In genomic region chr14:77000340-77001235, GRCh38 we compare ENCODE assay signal across 2 cellular contexts.
TF ChIP-seq lines count a peak whose summit lies in the region.

No MANE protein-coding gene starts in this region.

TF ChIP-seq in H1, 55 proteins besides CTCF, POLR2A, EP300 and RAD21:
- no peak for TF ChIP-seq CHD7 (IDR thresholded peaks at IDR 0.05; ENCODE audit: insufficient replicate concordance, low read length)
- TF ChIP-seq HDAC6 (IDR thresholded peaks at IDR 0.05; ENCODE audit: low read depth, low read length): no peak
- no peak for TF ChIP-seq RFX5 (IDR thresholded peaks at IDR 0.05; ENCODE audit: borderline replicate concordance, low read depth, low read length)
- TF ChIP-seq JUND (IDR thresholded peaks at IDR 0.05; ENCODE audit: low read length): no peak
- TF ChIP-seq CTBP2 (IDR thresholded peaks at IDR 0.05; ENCODE audit: borderline replicate concordance, insufficient read depth, insufficient read length, low read length): no peak
- TF ChIP-seq SP4 (IDR thresholded peaks at IDR 0.05; ENCODE audit: low read length): no peak
- TF ChIP-seq TAF7 (optimal IDR thresholded peaks at IDR 0.05; ENCODE audit: borderline replicate concordance, low read depth, low read length): no peak
- TF ChIP-seq HDAC2 (IDR thresholded peaks at IDR 0.05; ENCODE audit: borderline replicate concordance in 1 of 2, low read depth in 2 of 2, low read length in 2 of 2): no peak

TF ChIP-seq in neural cell, 6 proteins besides CTCF, POLR2A, EP300 and RAD21:
- TF ChIP-seq REST (IDR thresholded peaks at IDR 0.05; ENCODE audit: borderline replicate concordance) (peak; percentile 84), SMC3 (conservative IDR thresholded peaks at IDR 0.05; ENCODE audit: poor library complexity) (peak; percentile 72), EZH2 (IDR thresholded peaks at IDR 0.05; ENCODE audit: borderline replicate concordance, insufficient read depth, low read length, poor library complexity, severe bottlenecking) (no peak), TAF1 (IDR thresholded peaks at IDR 0.05; ENCODE audit: low read depth) (peak; percentile 50), POLR2AphosphoS5 (IDR thresholded peaks at IDR 0.05) (peak; percentile 75), MXI1 (conservative IDR thresholded peaks at IDR 0.05; ENCODE audit: poor library complexity, severe bottlenecking) (no peak)
